Comparison of ENCODE assay signal across 10 cellular contexts in genomic region chr7:130884437-130885417, GRCh38.
DNase-seq lines count a peak whose midpoint lies in the region; ATAC-seq, FAIRE-seq and TF ChIP-seq lines count a peak whose summit lies in the region.
"Had no signal": no experiment of that assay in that cellular context is flagged by ENCODE, and none has a peak within 500 bp of the region (broad histone marks: within the 10 kb centered on the region; RNA-seq: fewer than 3 reads in every experiment).

No MANE protein-coding gene starts in this region.

- H3K27ac ChIP-seq in OCI-LY3 (ENCODE audit: low read length): peak overlapping the region; percentile 27; the same call in 1 of the 2 replicates
- peak overlapping the region; percentile 8; the same call in 1 of the 2 replicates for H3K27ac ChIP-seq in H1 (ENCODE audit: low read depth, low read length)
- H3K27ac ChIP-seq in osteoblast (ENCODE audit: low read depth, low read length): peak overlapping the region; percentile 99

- no peak overlapping the region for H2AK5ac ChIP-seq in H1 (ENCODE audit: low read depth, low read length)

- whole genome bisulfite sequencing in H1 (ENCODE audit: extremely low coverage in 1 of 2, insufficient coverage in 1 of 2, insufficient read length in 1 of 2, insufficient replicate concordance in 2 of 2, low coverage in 1 of 2, low lambda C conversion rate in 2 of 2, missing lambda C conversion rate in 1 of 2), 2 experiments: 85% methylated on average over 21 of the region's 21 CpGs; no CpG with 5 or more reads in 1 of the 2 experiments

- H2BK15ac ChIP-seq in H1 (ENCODE audit: low read length): no peak overlapping the region

- no peak overlapping the region for H4K8ac ChIP-seq in H1 (ENCODE audit: extremely low read depth, insufficient read depth, low read length)

- no peak overlapping the region for H3K9ac ChIP-seq in OCI-LY3 (ENCODE audit: low read length)
- no peak overlapping the region for H3K9ac ChIP-seq in H1 (replicated peaks in 1 of 4; ENCODE audit: extremely low read depth in 1 of 4, low read depth in 3 of 4, low read length in 3 of 4)

- DNase-seq in EH (ENCODE audit: low read depth): peak; percentile 60
- DNase-seq in H1 (ENCODE audit: low read depth in 1 of 2, low spot score in 2 of 2): peak in 1 of 2 experiments; percentile 26
- DNase-seq in osteoblast (ENCODE audit: insufficient read length, low spot score, missing footprints): no peak
- no peak for DNase-seq in activated gamma-delta T cell (lab: John Stamatoyannopoulos, UW)
- DNase-seq in H7: no peak
- no peak for DNase-seq in DMS153 treated with DMSO at 0.1 percent for 48 hours (lab: John Stamatoyannopoulos, UW; ENCODE audit: unreplicated experiment)
- DNase-seq: stimulated activated CD4-positive, alpha-beta T cell treated with anti-CD3 and anti-CD28 coated beads, Interleukin-2, amount 100 ng/mL, for 24 hours had no signal

- no peak overlapping the region for H2BK120ac ChIP-seq in H1 (replicated peaks; ENCODE audit: low read depth, low read length)

- TF ChIP-seq POLR2A in H1 (IDR thresholded peaks at IDR 0.05; ENCODE audit: control extremely low read depth in 1 of 2, low read depth in 2 of 2, low read length in 2 of 2): no peak

- H4K20me1 ChIP-seq in OCI-LY3 (ENCODE audit: insufficient read depth, low read length) (peaks cover 91% of the 10 kb centered on the region), H1 (replicated peaks in 1 of 2; ENCODE audit: control insufficient read depth in 1 of 2, insufficient read depth in 2 of 2, low read length in 2 of 2) (no peaks in the 10 kb centered on the region), osteoblast (ENCODE audit: insufficient read depth, low read length) (peaks cover 68% of the 10 kb centered on the region)

- no peak overlapping the region for H2BK20ac ChIP-seq in H1 (ENCODE audit: low read length)

- no peaks in the 10 kb centered on the region for H3K27me3 ChIP-seq in OCI-LY3 (ENCODE audit: low read depth, low read length)
- H3K27me3 ChIP-seq in H1 (replicated peaks in 1 of 4; ENCODE audit: control insufficient read depth in 3 of 4, extremely low read depth in 1 of 4, insufficient read depth in 3 of 4, low read length in 3 of 4): no peaks in the 10 kb centered on the region
- H3K27me3 ChIP-seq in osteoblast (ENCODE audit: insufficient read depth, low read length): no peaks in the 10 kb centered on the region
- H3K27me3 ChIP-seq in H7 (ENCODE audit: control insufficient read depth, insufficient read depth, low read length): no peaks in the 10 kb centered on the region

- H3K23ac ChIP-seq in H1 (ENCODE audit: insufficient read length): no peak overlapping the region

- POLR2A ChIA-PET in H1 (lab: Charles Lee; ENCODE audit: partially characterized antibody): interaction anchor here (2.2 kb wide), 1 partner anchor 12 kb away, joined by 7 read pairs; no protein-coding TSS in a partner anchor

- H3K4me2 ChIP-seq in OCI-LY3 (ENCODE audit: low read length) (no peak overlapping the region), H1 (ENCODE audit: insufficient read depth in 1 of 2, low read depth in 2 of 2, low read length in 2 of 2) (no peak overlapping the region), osteoblast (ENCODE audit: insufficient read depth, low read length) (no peak overlapping the region)

- no peak overlapping the region for H2BK12ac ChIP-seq in H1 (ENCODE audit: low read depth, low read length)

- no peak overlapping the region for H2AFZ ChIP-seq in OCI-LY3 (ENCODE audit: low read depth, low read length)
- H2AFZ ChIP-seq in H1 (ENCODE audit: low read length): no peak overlapping the region
- H2AFZ ChIP-seq in osteoblast (ENCODE audit: low read length): no peak overlapping the region

- H3K14ac ChIP-seq in H1 (ENCODE audit: insufficient read length): no peak overlapping the region

- H3K4me1 ChIP-seq in OCI-LY3 (ENCODE audit: low read length) (no peaks in the 10 kb centered on the region), H1 (replicated peaks in 1 of 4; ENCODE audit: control insufficient read depth in 3 of 4, insufficient read depth in 4 of 4, low read length in 3 of 4) (peaks cover 0 to 3% (median 1%) of the 10 kb centered on the region in 4 experiments; a peak in 4 of 7 replicates), osteoblast (ENCODE audit: insufficient read depth, low read length) (peaks cover 82% of the 10 kb centered on the region)

- no peak for ATAC-seq in GM19023 (IDR thresholded peaks at IDR 0.05; ENCODE audit: unreplicated experiment)

- TF ChIP-seq RAD21 in H1 (IDR thresholded peaks at IDR 0.05 in 1 of 2, conservative IDR thresholded peaks at IDR 0.05 in 1 of 2; ENCODE audit: low read depth in 2 of 2, low read length in 2 of 2): no peak

- H2BK5ac ChIP-seq in H1 (ENCODE audit: low read depth, low read length): no peak overlapping the region

- H3K9me3 ChIP-seq in OCI-LY3 (ENCODE audit: insufficient read depth, low read length) (no peaks in the 10 kb centered on the region), H1 (ENCODE audit: insufficient read depth in 2 of 2, low read depth in 1 of 2, low read length in 1 of 2) (no peaks in the 10 kb centered on the region), osteoblast (ENCODE audit: low read depth, low read length) (no peaks in the 10 kb centered on the region)

- no peak overlapping the region for H3K18ac ChIP-seq in H1 (ENCODE audit: extremely low read depth, low read length)

- H3K56ac ChIP-seq in H1 (replicated peaks; ENCODE audit: insufficient read length, low read depth, low read length): no peak overlapping the region

- H3K36me3 ChIP-seq in OCI-LY3 (replicated peaks; ENCODE audit: low read depth, low read length) (peaks cover 83% of the 10 kb centered on the region), H1 (ENCODE audit: control insufficient read depth in 2 of 4, insufficient read depth in 4 of 4, low read length in 3 of 4) (peaks cover 0 to 3% (median 0%) of the 10 kb centered on the region in 4 experiments; a peak in 1 of 8 replicates), osteoblast (ENCODE audit: insufficient read depth, low read length) (peaks cover 88% of the 10 kb centered on the region), H7 (replicated peaks; ENCODE audit: control insufficient read depth, insufficient read depth, low read length) (no peaks in the 10 kb centered on the region; the same call in 1 of the 2 replicates)

- H3K79me1 ChIP-seq in H1 (ENCODE audit: low read depth, low read length): no peaks in the 10 kb centered on the region

- no peak overlapping the region for H4K91ac ChIP-seq in H1 (replicated peaks; ENCODE audit: insufficient read length, low read length)

- no peak overlapping the region for H4K5ac ChIP-seq in H1 (ENCODE audit: insufficient read length, low read depth, low read length)

- TF ChIP-seq CTCF in OCI-LY3 (IDR thresholded peaks at IDR 0.05; ENCODE audit: low read depth, low read length) (no peak), H1 (IDR thresholded peaks at IDR 0.05; ENCODE audit: control extremely low read depth in 1 of 3, insufficient read depth in 1 of 3, low read depth in 1 of 3, low read length in 3 of 3) (no peak), osteoblast (IDR thresholded peaks at IDR 0.05; ENCODE audit: extremely low read depth, low read depth, low read length) (no peak)

- no peaks in the 10 kb centered on the region for H3K23me2 ChIP-seq in H1 (ENCODE audit: low read depth, low read length)

- H3K4me3 ChIP-seq in OCI-LY3 (ENCODE audit: low read length): no peak overlapping the region
- H3K4me3 ChIP-seq in H1 (ENCODE audit: extremely low read depth in 1 of 4, insufficient read depth in 2 of 4, low read depth in 3 of 4, low read length in 4 of 4): no peak overlapping the region
- H3K4me3 ChIP-seq in osteoblast (ENCODE audit: insufficient read depth, low read length): no peak overlapping the region
- no peak overlapping the region for H3K4me3 ChIP-seq in H7 (ENCODE audit: insufficient read depth, low read depth, low read length)

- CTCF ChIA-PET in H1 (lab: Charles Lee; ENCODE audit: partially characterized antibody): interaction anchor here (0.7 to 10.4 kb wide), 5 partner anchors 7 to 623 kb away, joined by 3 to 120 read pairs (median 3); no protein-coding TSS in a partner anchor

- no peak for FAIRE-seq in H1 (lab: Jason Lieb, UNC)
- FAIRE-seq: GM18507 had no signal

- H3K79me2 ChIP-seq in OCI-LY3 (ENCODE audit: low read length) (peaks cover 94% of the 10 kb centered on the region), H1 (ENCODE audit: control insufficient read depth in 1 of 2, insufficient read depth in 2 of 2, low read length in 2 of 2) (no peaks in the 10 kb centered on the region), osteoblast (ENCODE audit: insufficient read depth, low read length) (peaks cover 94% of the 10 kb centered on the region)

- H3K4ac ChIP-seq in H1 (replicated peaks; ENCODE audit: insufficient read length, low read depth, low read length): no peak overlapping the region

- no peak for TF ChIP-seq EP300 in H1 (IDR thresholded peaks at IDR 0.05; ENCODE audit: borderline replicate concordance in 1 of 2, low read depth in 2 of 2, low read length in 2 of 2)

TF ChIP-seq in H1, 55 proteins besides CTCF, POLR2A, EP300 and RAD21:
- TF ChIP-seq GTF2F1 (IDR thresholded peaks at IDR 0.05; ENCODE audit: borderline replicate concordance, low read depth, low read length) (no peak), NANOG (IDR thresholded peaks at IDR 0.05; ENCODE audit: insufficient read depth, low read depth, low read length, poor library complexity, severe bottlenecking) (no peak), KDM4A (IDR thresholded peaks at IDR 0.05; ENCODE audit: low read depth, low read length, severe bottlenecking) (no peak), ATF2 (IDR thresholded peaks at IDR 0.05; ENCODE audit: low read length) (no peak), BACH1 (IDR thresholded peaks at IDR 0.05; ENCODE audit: low read length) (no peak; the same call in 1 of the 2 replicates), SIRT6 (IDR thresholded peaks at IDR 0.05; ENCODE audit: low read length) (no peak)
TF ChIP-seq in H1: peak in this region for 0.

Comparison
In these comparisons a context has a peak if more than half of its experiments do, and no peak if none do; other contexts are left out.
1. H3K27ac ChIP-seq: peak in every context shown above with its lines; median percentile 99 in osteoblast; 27 in OCI-LY3; 8 in H1.